11 cellular contexts compared by ENCODE assay signal in the genomic region with DNA sequence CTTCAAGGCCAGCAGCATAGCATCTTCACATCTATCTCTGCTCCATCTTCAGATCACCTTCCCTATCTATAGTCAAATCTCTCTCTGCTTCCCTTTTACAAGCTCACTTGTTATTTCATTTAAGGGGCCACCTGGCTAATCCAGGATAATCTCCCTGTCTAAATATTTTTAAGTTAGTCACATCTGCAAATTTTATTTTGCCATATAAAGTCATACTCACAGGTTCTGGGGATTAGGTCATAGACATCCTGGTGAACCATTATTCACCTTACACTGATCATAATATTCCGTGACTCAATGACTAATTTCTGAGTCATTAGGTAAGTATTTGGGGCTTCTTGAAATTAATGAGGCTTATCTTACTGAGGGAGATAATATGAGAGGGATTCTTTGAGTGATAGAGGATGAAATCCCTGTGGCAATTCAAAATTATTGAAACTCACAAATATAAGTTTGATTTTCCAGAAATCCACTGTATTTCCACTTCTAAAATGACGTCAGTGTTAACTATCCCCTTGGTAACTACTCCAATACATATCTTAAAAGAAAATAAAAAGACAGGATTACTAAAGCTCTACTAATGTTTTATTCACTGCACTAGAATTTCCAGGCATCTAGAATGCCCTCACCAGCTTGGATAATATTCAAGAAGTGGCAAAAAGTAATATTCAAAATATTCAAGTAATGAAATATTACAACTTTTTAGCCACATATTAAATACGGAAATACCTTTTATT.
DNase-seq lines count a peak whose midpoint lies in the region; ATAC-seq, FAIRE-seq and TF ChIP-seq lines count a peak whose summit lies in the region.
"Had no signal": no experiment of that assay in that cellular context is flagged by ENCODE, and none has a peak within 500 bp of the region (broad histone marks: within the 10 kb centered on the region; RNA-seq: fewer than 3 reads in every experiment).

No MANE protein-coding gene starts in this region.

- H3K9me3 ChIP-seq in A549 (no peaks in the 10 kb centered on the region), SK-N-SH (no peaks in the 10 kb centered on the region)

- WGBS in A549 (ENCODE audit: missing lambda C conversion rate): 18% methylated on average over 3 of the region's 3 CpGs
- WGBS in SK-N-SH (ENCODE audit: low lambda C conversion rate): 9% methylated on average over 3 of the region's 3 CpGs

- H3K4me3 ChIP-seq in A549 (no peak overlapping the region), SK-N-SH (ENCODE audit: low read depth in 2 of 2, low read length in 1 of 2) (no peak overlapping the region), fibroblast of the aortic adventitia (ENCODE audit: low read depth, low read length) (no peak overlapping the region)

- no peak for TF ChIP-seq RAD21 in A549 (conservative IDR thresholded peaks at IDR 0.05 in 1 of 2, IDR thresholded peaks at IDR 0.05 in 1 of 2)
- TF ChIP-seq RAD21 in SK-N-SH (IDR thresholded peaks at IDR 0.05; ENCODE audit: low read length): no peak

- H3F3A ChIP-seq in SK-N-SH (replicated peaks; ENCODE audit: insufficient read depth): peaks cover 55% of the 10 kb centered on the region

- H3K4me2 ChIP-seq in A549 (peak overlapping the region; percentile 38; the same call in 2 of the 3 replicates), SK-N-SH (peak overlapping the region; percentile 35; the same call in 1 of the 2 replicates)

- no peak overlapping the region for H2AFZ ChIP-seq in SK-N-SH (ENCODE audit: low read depth)

- ATAC-seq in A549 (peak; percentile 84 to 86), HG03442 (IDR thresholded peaks at IDR 0.05; ENCODE audit: unreplicated experiment) (no peak), HG02981 (IDR thresholded peaks at IDR 0.05; ENCODE audit: unreplicated experiment) (no peak)
- ATAC-seq: natural killer cell had no signal

- H4K20me1 ChIP-seq in SK-N-SH (ENCODE audit: insufficient read depth): no peaks in the 10 kb centered on the region

- DNase-seq in A549 (ENCODE audit: low read depth in 1 of 2, low spot score in 1 of 2): peak; percentile 26 to 67
- DNase-seq in H4 (ENCODE audit: low spot score): peak; percentile 16
- DNase-seq in SK-N-SH: no peak
- DNase-seq in fibroblast of the aortic adventitia (ENCODE audit: low read depth): peak; percentile 72
- DNase-seq in GOT3 (lab: John Stamatoyannopoulos, UW): no peak
- DNase-seq in OCI-M2 (lab: John Stamatoyannopoulos, UW; ENCODE audit: unreplicated experiment): no peak
- DNase-seq: natural killer cell; NCI-H1694; stimulated activated CD4-positive, alpha-beta T cell treated with anti-CD3 and anti-CD28 coated beads, Interleukin-1b, Interleukin-23, amount 100 ng/mL, for 48 hours had no signal

- H3K79me2 ChIP-seq in SK-N-SH (ENCODE audit: insufficient read depth): no peaks in the 10 kb centered on the region

- peak overlapping the region; percentile 59 for H3K9ac ChIP-seq in SK-N-SH

- CTCF ChIA-PET in A549 (lab: Yijun Ruan, JAX): no interaction called here
- CTCF ChIA-PET in SK-N-SH (lab: Yijun Ruan, JAX): interaction anchor here (1.3 kb wide), 1 partner anchor 23 kb away, joined by 3 read pairs; no protein-coding TSS in a partner anchor

- H3K27me3 ChIP-seq in SK-N-SH (ENCODE audit: insufficient read depth): no peaks in the 10 kb centered on the region

- peaks cover 12% of the 10 kb centered on the region; the same call in 2 of the 3 replicates for H3K4me1 ChIP-seq in A549
- H3K4me1 ChIP-seq in SK-N-SH (ENCODE audit: control insufficient read depth in 1 of 2, insufficient read depth in 2 of 2, low read depth in 1 of 2, low read length in 1 of 2): peaks cover 0 to 31% of the 10 kb centered on the region in 2 experiments; a peak in 2 of 4 replicates

- TF ChIP-seq CTCF in A549 (IDR thresholded peaks at IDR 0.05) (no peak), SK-N-SH (IDR thresholded peaks at IDR 0.05) (no peak), fibroblast of the aortic adventitia (IDR thresholded peaks at IDR 0.05; ENCODE audit: insufficient read depth, low read length) (no peak)

- H3K36me3 ChIP-seq in SK-N-SH (replicated peaks in 1 of 2; ENCODE audit: control insufficient read depth in 1 of 2, insufficient read depth in 2 of 2, low read length in 1 of 2): no peaks in the 10 kb centered on the region

- no peak for FAIRE-seq in A549 (lab: Jason Lieb, UNC)

- no peak for TF ChIP-seq EP300 in A549 (IDR thresholded peaks at IDR 0.05)
- peak in 1 of 2 experiments; percentile 85; a peak in 1 of 4 replicates for TF ChIP-seq EP300 in SK-N-SH (IDR thresholded peaks at IDR 0.05; ENCODE audit: borderline replicate concordance in 1 of 2, low read depth in 1 of 2, low read length in 1 of 2)

- POLR2A ChIA-PET in A549 (lab: Yijun Ruan, JAX) (no interaction called here), SK-N-SH (lab: Yijun Ruan, JAX) (no interaction called here)

- H3K9me2 ChIP-seq in SK-N-SH: no peaks in the 10 kb centered on the region

- H3K27ac ChIP-seq in A549 (peak overlapping the region in 1 of 2 experiments; percentile 55; a peak in 2 of 6 replicates), SK-N-SH (ENCODE audit: low read depth in 2 of 2, low read length in 1 of 2) (peak overlapping the region; percentile 71 to 96; a peak in 3 of 4 replicates)

- TF ChIP-seq POLR2A in A549 (IDR thresholded peaks at IDR 0.05; ENCODE audit: low read length): no peak

TF ChIP-seq in A549, 52 proteins besides CTCF, POLR2A, EP300 and RAD21 (continues in another document):
- no peak for TF ChIP-seq RARB (CRISPR knock-in tag; IDR thresholded peaks at IDR 0.05)
- no peak for TF ChIP-seq EHMT2 (IDR thresholded peaks at IDR 0.05; ENCODE audit: low read depth)
- TF ChIP-seq, protein P1, sequence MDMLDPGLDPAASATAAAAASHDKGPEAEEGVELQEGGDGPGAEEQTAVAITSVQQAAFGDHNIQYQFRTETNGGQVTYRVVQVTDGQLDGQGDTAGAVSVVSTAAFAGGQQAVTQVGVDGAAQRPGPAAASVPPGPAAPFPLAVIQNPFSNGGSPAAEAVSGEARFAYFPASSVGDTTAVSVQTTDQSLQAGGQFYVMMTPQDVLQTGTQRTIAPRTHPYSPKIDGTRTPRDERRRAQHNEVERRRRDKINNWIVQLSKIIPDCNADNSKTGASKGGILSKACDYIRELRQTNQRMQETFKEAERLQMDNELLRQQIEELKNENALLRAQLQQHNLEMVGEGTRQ (IDR thresholded peaks at IDR 0.05): no peak
- 0 out of 2 replicates have a peak, but pooled peaks have one; percentile 37 for TF ChIP-seq FOSL2 (IDR thresholded peaks at IDR 0.05)
- peak; percentile 84 for TF ChIP-seq FOSL2 (CRISPR knock-in tag; IDR thresholded peaks at IDR 0.05)
- TF ChIP-seq JUNB (IDR thresholded peaks at IDR 0.05): peak; percentile 61
- no peak for TF ChIP-seq KDM1A (IDR thresholded peaks at IDR 0.05; ENCODE audit: low read depth)
- TF ChIP-seq GATA3 (IDR thresholded peaks at IDR 0.05; ENCODE audit: borderline replicate concordance): peak; percentile 64; the same call in 1 of the 2 replicates
- TF ChIP-seq, protein P2, sequence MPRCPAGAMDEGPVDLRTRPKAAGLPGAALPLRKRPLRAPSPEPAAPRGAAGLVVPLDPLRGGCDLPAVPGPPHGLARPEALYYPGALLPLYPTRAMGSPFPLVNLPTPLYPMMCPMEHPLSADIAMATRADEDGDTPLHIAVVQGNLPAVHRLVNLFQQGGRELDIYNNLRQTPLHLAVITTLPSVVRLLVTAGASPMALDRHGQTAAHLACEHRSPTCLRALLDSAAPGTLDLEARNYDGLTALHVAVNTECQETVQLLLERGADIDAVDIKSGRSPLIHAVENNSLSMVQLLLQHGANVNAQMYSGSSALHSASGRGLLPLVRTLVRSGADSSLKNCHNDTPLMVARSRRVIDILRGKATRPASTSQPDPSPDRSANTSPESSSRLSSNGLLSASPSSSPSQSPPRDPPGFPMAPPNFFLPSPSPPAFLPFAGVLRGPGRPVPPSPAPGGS (IDR thresholded peaks at IDR 0.05): no peak

TF ChIP-seq in SK-N-SH, 30 proteins besides CTCF, POLR2A, EP300 and RAD21 (continues in another document):
- TF ChIP-seq, protein P1 (IDR thresholded peaks at IDR 0.05; ENCODE audit: borderline replicate concordance, low read depth, low read length): no peak
- TF ChIP-seq YY1 (IDR thresholded peaks at IDR 0.05; ENCODE audit: low read depth): no peak
- TF ChIP-seq, protein P3, sequence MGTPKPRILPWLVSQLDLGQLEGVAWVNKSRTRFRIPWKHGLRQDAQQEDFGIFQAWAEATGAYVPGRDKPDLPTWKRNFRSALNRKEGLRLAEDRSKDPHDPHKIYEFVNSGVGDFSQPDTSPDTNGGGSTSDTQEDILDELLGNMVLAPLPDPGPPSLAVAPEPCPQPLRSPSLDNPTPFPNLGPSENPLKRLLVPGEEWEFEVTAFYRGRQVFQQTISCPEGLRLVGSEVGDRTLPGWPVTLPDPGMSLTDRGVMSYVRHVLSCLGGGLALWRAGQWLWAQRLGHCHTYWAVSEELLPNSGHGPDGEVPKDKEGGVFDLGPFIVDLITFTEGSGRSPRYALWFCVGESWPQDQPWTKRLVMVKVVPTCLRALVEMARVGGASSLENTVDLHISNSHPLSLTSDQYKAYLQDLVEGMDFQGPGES (IDR thresholded peaks at IDR 0.05; ENCODE audit: low read depth, low read length): no peak
- TF ChIP-seq EZH2phosphoT487 (IDR thresholded peaks at IDR 0.05; ENCODE audit: borderline replicate concordance, low read depth): no peak
- TF ChIP-seq FOSL2 (IDR thresholded peaks at IDR 0.05; ENCODE audit: borderline replicate concordance, low read depth): peak; percentile 93
- TF ChIP-seq, protein P4, sequence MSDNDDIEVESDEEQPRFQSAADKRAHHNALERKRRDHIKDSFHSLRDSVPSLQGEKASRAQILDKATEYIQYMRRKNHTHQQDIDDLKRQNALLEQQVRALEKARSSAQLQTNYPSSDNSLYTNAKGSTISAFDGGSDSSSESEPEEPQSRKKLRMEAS (IDR thresholded peaks at IDR 0.05; ENCODE audit: low read depth): no peak
- TF ChIP-seq MEF2A (IDR thresholded peaks at IDR 0.05; ENCODE audit: borderline replicate concordance, low read depth): peak; percentile 53; the same call in 1 of the 2 replicates
- TF ChIP-seq RXRA (IDR thresholded peaks at IDR 0.05; ENCODE audit: borderline replicate concordance, low read depth): peak; percentile 63; the same call in 1 of the 2 replicates
- peak; percentile 59; the same call in 1 of the 2 replicates for TF ChIP-seq POLR2AphosphoS5 (IDR thresholded peaks at IDR 0.05; ENCODE audit: low read depth, low read length)
- no peak for TF ChIP-seq GABPA (IDR thresholded peaks at IDR 0.05; ENCODE audit: low read depth)
- no peak; the same call in 1 of the 2 replicates for TF ChIP-seq NFIC (IDR thresholded peaks at IDR 0.05; ENCODE audit: borderline replicate concordance)
- peak; percentile 91 for TF ChIP-seq JUND (IDR thresholded peaks at IDR 0.05)
- no peak for TF ChIP-seq GATA2 (CRISPR knock-in tag; IDR thresholded peaks at IDR 0.05)

Comparison
In these comparisons a context has a peak if more than half of its experiments do, and no peak if none do; other contexts are left out.
1. ATAC-seq: peak in A549 (2 of 2); none in HG03442 (single experiment) and HG02981 (single experiment).
2. DNase-seq: peak in A549 (2 of 2), H4 (single experiment) and fibroblast of the aortic adventitia (single experiment); none in SK-N-SH (single experiment), GOT3 (single experiment) and OCI-M2 (single experiment).